ENCODE assay signal across 8 cellular contexts in the genomic region with DNA sequence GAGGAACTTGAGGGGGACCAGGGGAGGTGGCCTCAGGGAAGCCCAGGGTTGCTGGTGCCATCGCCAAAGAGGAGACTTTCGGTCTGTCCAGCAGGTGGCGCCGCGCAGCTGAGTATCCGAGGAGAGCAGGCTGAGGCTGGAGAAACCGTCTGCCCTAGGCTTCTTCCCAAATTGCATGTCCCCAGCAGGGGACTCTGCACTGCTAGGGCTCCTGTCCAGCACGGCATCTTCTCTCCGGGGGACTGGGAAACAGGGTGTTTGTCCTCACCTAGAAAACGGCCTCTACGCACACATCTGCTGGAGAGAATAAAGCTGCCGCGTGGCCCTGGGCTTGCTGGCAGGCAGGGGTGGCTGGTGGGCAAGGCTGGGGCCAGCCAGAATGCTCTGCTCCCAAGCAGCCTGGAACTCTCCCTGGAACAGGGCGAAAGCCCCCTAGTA.
DNase-seq lines count a peak whose midpoint lies in the region; ATAC-seq and TF ChIP-seq lines count a peak whose summit lies in the region.

No MANE protein-coding gene starts in this region.

- H3K9ac ChIP-seq in adipocyte (ENCODE audit: low read length) = no peak overlapping the region

- no peak overlapping the region for H3K27ac ChIP-seq in right atrium auricular region

- TF ChIP-seq CTCF in GM12873 (IDR thresholded peaks at IDR 0.05; ENCODE audit: insufficient read depth, low read depth, low read length, missing control alignments) (peak; percentile 94), HFFc6 (IDR thresholded peaks at IDR 0.05) (peak; percentile 92), right atrium auricular region (IDR thresholded peaks at IDR 0.05) (peak; percentile 71 to 85)

- no peak overlapping the region for H3K4me3 ChIP-seq in adipocyte (ENCODE audit: low read length)
- H3K4me3 ChIP-seq in right atrium auricular region = no peak overlapping the region

- peaks cover 7% of the 10 kb centered on the region for H3K27me3 Mint-ChIP-seq in HFFc6 (ENCODE audit: insufficient read depth)

- H3K4me1 ChIP-seq in adipocyte (ENCODE audit: control insufficient read depth, insufficient read depth, low read length) (no peaks in the 10 kb centered on the region), right atrium auricular region (peaks cover 0 to 4% of the 10 kb centered on the region in 2 donors)

- DNase-seq in HFFc6 (peak; percentile 58), MV-4-11 (lab: John Stamatoyannopoulos, UW) (peak; percentile 52), SW480 (ENCODE audit: low spot score) (peak; percentile 61), adipocyte (ENCODE audit: low read depth) (peak; percentile 88), right atrium auricular region (ENCODE audit: low spot score) (peak; percentile 80), sciatic nerve (ENCODE audit: low spot score) (peak; percentile 91)

- H3K36me3 Mint-ChIP-seq in HFFc6 (ENCODE audit: low read depth) = no peaks in the 10 kb centered on the region

- intact Hi-C loops in sciatic nerve (cut with DNase I) = no loop called here

- no peaks in the 10 kb centered on the region for H3K4me1 Mint-ChIP-seq in HFFc6 (ENCODE audit: low read depth)

- ATAC-seq in sciatic nerve = peak; percentile 86
- ATAC-seq in HG02840 (IDR thresholded peaks at IDR 0.05; ENCODE audit: low FRiP score, unreplicated experiment) = no peak

- H3K9me3 ChIP-seq in adipocyte (ENCODE audit: control insufficient read depth, low read length) = no peaks in the 10 kb centered on the region
- no peaks in the 10 kb centered on the region for H3K9me3 ChIP-seq in right atrium auricular region

- H3K36me3 ChIP-seq in adipocyte (ENCODE audit: control insufficient read depth, insufficient read depth, low read length, severe bottlenecking) = no peaks in the 10 kb centered on the region
- no peaks in the 10 kb centered on the region for H3K36me3 ChIP-seq in right atrium auricular region

- no peak overlapping the region for H3K27ac Mint-ChIP-seq in HFFc6

- no peak overlapping the region for H3K4me3 Mint-ChIP-seq in HFFc6

- peaks cover 22% of the 10 kb centered on the region for H3K27me3 ChIP-seq in adipocyte (replicated peaks; ENCODE audit: control insufficient read depth, insufficient read depth, low read length)
- no peaks in the 10 kb centered on the region for H3K27me3 ChIP-seq in right atrium auricular region

- H3K9me3 Mint-ChIP-seq in HFFc6 = no peaks in the 10 kb centered on the region
